Comparison of ENCODE assay signal across 27 cellular contexts in the genomic region with DNA sequence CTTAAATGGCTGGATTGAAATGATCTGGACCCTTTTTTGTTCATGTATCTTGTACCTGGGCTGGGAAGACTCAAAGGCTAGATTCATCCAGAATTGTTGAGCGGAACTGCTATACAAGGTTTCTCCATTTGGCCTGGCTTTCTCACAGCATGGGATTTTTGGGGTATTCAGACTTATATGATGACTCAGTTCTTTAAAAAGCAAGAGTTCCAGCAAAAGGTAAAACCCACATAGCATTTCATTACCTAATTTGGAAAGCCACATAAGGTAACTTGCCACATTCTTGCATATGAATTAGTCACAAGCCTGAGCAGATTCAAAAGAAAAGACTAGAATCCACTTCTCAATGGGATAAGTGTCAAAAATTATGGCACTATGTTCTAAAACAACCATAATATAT.
DNase-seq lines count a peak whose midpoint lies in the region; ATAC-seq and TF ChIP-seq lines count a peak whose summit lies in the region.
"Had no signal": no experiment of that assay in that cellular context is flagged by ENCODE, and none has a peak within 500 bp of the region (broad histone marks: within the 10 kb centered on the region; RNA-seq: fewer than 3 reads in every experiment).

No MANE protein-coding gene starts in this region.

- H3K4me1 ChIP-seq in mesendoderm (ENCODE audit: control insufficient read depth, low read depth, low read length): no peaks in the 10 kb centered on the region
- H3K4me1 ChIP-seq: breast epithelium, colonic mucosa, gastrocnemius medialis, psoas muscle had no signal

- no peak overlapping the region for H4K5ac ChIP-seq in mesendoderm (ENCODE audit: low read length)

- DNase-seq in HT1080 (ENCODE audit: low read depth) (peak; percentile 17), RKO (ENCODE audit: low spot score) (peak; percentile 86), epithelial cell of esophagus (ENCODE audit: low read depth) (peak; percentile 74), mesendoderm (peak; percentile 58), putamen (ENCODE audit: low spot score) (no peak), AG20443 (ENCODE audit: low spot score) (no peak)
- DNase-seq: activated CD4-positive, alpha-beta T cell treated with anti-CD3 and anti-CD28 coated beads for 1 hour; activated CD8-positive, alpha-beta memory T cell treated with anti-CD3 and anti-CD28 coated beads for 24 hours; activated gamma-delta T cell treated with Interleukin-2 at 50 U/mL for 16 hours; activated T-cell treated with anti-CD3 and anti-CD28 coated beads, Interleukin-2, amount 50 U/mL, for 1 hour; CD4-positive, alpha-beta T cell; colonic mucosa; effector memory CD4-positive, alpha-beta T cell; EL; gastrocnemius medialis; hippocampal formation; Karpas-422; NCI-H1105 treated with DMSO at 0.1 percent for 48 hours; NCI-H2081; NCI-H446 treated with DMSO at 0.1 percent for 48 hours; OCI-M1; psoas muscle; SIG-M5; T-helper 1 cell; trophoblast cell had no signal

- no peaks in the 10 kb centered on the region for H3K36me3 ChIP-seq in mesendoderm (ENCODE audit: control insufficient read depth, insufficient read depth, low read length)
- H3K36me3 ChIP-seq: breast epithelium, colonic mucosa, gastrocnemius medialis had no signal

- no peak overlapping the region for H3K9ac ChIP-seq in mesendoderm (ENCODE audit: low read length)

- H3K23ac ChIP-seq in mesendoderm (ENCODE audit: low read length): no peak overlapping the region

- H3K4me3 ChIP-seq in epithelial cell of esophagus (ENCODE audit: low read length) (no peak overlapping the region), mesendoderm (ENCODE audit: low read length) (no peak overlapping the region)
- H3K4me3 ChIP-seq: breast epithelium, colonic mucosa, gastrocnemius medialis, psoas muscle had no signal

- ATAC-seq in esophagus mucosa: no peak
- ATAC-seq: gastrocnemius medialis, psoas muscle had no signal

- no peak overlapping the region for H2BK5ac ChIP-seq in mesendoderm (ENCODE audit: low read length)

- TF ChIP-seq CTCF in epithelial cell of esophagus (IDR thresholded peaks at IDR 0.05; ENCODE audit: insufficient read depth, low read depth, low read length, missing control alignments): no peak

- no peaks in the 10 kb centered on the region for H3K27me3 ChIP-seq in mesendoderm (ENCODE audit: insufficient read depth, low read length, poor library complexity)
- H3K27me3 ChIP-seq: breast epithelium, colonic mucosa, gastrocnemius medialis had no signal

- no CpG with 5 or more reads among the region's 1 CpG for WGBS in mesendoderm (ENCODE audit: extremely low coverage, insufficient coverage, low lambda C conversion rate)

- H3K79me2 ChIP-seq in mesendoderm (ENCODE audit: control insufficient read depth, insufficient read depth, low read length): no peaks in the 10 kb centered on the region

- H3K4ac ChIP-seq in mesendoderm (ENCODE audit: low read depth, low read length): no peak overlapping the region

- no peak overlapping the region for H2BK15ac ChIP-seq in mesendoderm (replicated peaks; ENCODE audit: low read depth)

- H3K56ac ChIP-seq in mesendoderm (ENCODE audit: low read length): no peak overlapping the region

- H3K4me2 ChIP-seq in mesendoderm (ENCODE audit: low read length): no peak overlapping the region

- peak overlapping the region; percentile 56 for H4K8ac ChIP-seq in mesendoderm (ENCODE audit: low read depth, low read length)

- no peak overlapping the region for H2AK5ac ChIP-seq in mesendoderm (ENCODE audit: low read length)

- no peak overlapping the region for H2BK120ac ChIP-seq in mesendoderm (ENCODE audit: low read depth, low read length)

- H3K79me1 ChIP-seq in mesendoderm (ENCODE audit: low read length): no peaks in the 10 kb centered on the region

- no peak overlapping the region for H3K18ac ChIP-seq in mesendoderm (ENCODE audit: low read length)

- H3K27ac ChIP-seq in mesendoderm (ENCODE audit: low read depth, low read length): no peak overlapping the region
- H3K27ac ChIP-seq: breast epithelium, colonic mucosa, gastrocnemius medialis, psoas muscle had no signal

Comparison
In these comparisons a context has a peak if more than half of its experiments do, and no peak if none do; other contexts are left out.
1. DNase-seq: peak in HT1080 (single experiment), RKO (single experiment), epithelial cell of esophagus (single experiment) and mesendoderm (single experiment); none in putamen (single experiment) and AG20443 (single experiment).